ENCODE assay signal across 1 cellular context in the genomic region with DNA sequence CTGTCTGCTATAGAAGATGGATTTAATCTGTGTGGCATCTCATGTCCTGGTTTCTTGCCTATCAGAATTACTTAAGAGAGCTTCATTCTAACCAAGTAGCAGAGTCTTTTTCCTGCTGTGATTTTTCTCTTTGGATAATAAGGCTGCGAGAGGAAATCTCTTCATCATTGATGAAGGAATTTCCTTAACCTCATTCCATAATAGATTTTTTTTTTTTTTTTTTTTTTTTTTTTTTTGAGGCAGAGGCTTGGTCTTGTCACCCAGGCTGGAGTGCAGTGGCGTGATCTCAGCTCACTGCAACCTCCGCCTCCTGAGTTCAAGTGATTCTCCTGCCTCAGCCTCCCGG.
TF ChIP-seq lines count a peak whose summit lies in the region.

No MANE protein-coding gene starts in this region.

TF ChIP-seq in Ishikawa, 13 proteins besides CTCF, POLR2A, EP300 and RAD21:
- TF ChIP-seq NFIC (IDR thresholded peaks at IDR 0.05) = 0 out of 2 replicates have a peak, but pooled peaks have one; percentile 5
